ENCODE assay signal across 8 cellular contexts in genomic region chr16:2147981-2148671, GRCh38. TPM values are rescaled to one million over a fixed set of nuclear protein-coding genes. Genes with fewer than 3 reads are reported as not detected.
DNase-seq lines count a peak whose midpoint lies in the region; ATAC-seq and TF ChIP-seq lines count a peak whose summit lies in the region.

A gene with protein sequence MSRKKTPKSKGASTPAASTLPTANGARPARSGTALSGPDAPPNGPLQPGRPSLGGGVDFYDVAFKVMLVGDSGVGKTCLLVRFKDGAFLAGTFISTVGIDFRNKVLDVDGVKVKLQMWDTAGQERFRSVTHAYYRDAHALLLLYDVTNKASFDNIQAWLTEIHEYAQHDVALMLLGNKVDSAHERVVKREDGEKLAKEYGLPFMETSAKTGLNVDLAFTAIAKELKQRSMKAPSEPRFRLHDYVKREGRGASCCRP (plus strand): TSS chr16:2148625. CDS start chr16:2148784, 159 bp downstream.

- peaks cover 20% of the 10 kb centered on the region for H3K36me3 Mint-ChIP-seq in activated B cell treated with CpG ODN at 0.5 μM for 24 hours (ENCODE audit: low read depth)
- H3K36me3 Mint-ChIP-seq in dendritic cell treated with granulocyte-macrophage colony-stimulating factor and Interleukin-4, amounts not matched to agents 40 ng/mL and 50 ng/mL, for 4 days (ENCODE audit: low read depth) = peaks cover 33% of the 10 kb centered on the region

- H3K27me3 Mint-ChIP-seq in activated B cell treated with CpG ODN at 0.5 μM for 24 hours = no peaks in the 10 kb centered on the region
- peaks cover 46% of the 10 kb centered on the region for H3K27me3 Mint-ChIP-seq in dendritic cell treated with granulocyte-macrophage colony-stimulating factor and Interleukin-4, amounts not matched to agents 40 ng/mL and 50 ng/mL, for 4 days

- no peaks in the 10 kb centered on the region for H3K9me3 Mint-ChIP-seq in activated B cell treated with CpG ODN at 0.5 μM for 24 hours
- no peaks in the 10 kb centered on the region for H3K9me3 Mint-ChIP-seq in dendritic cell treated with granulocyte-macrophage colony-stimulating factor and Interleukin-4, amounts not matched to agents 40 ng/mL and 50 ng/mL, for 4 days

- intact Hi-C loops in activated B cell treated with CpG ODN at 0.5 μM for 24 hours (cut with micrococcal nuclease) = no loop called here
- intact Hi-C loops in dendritic cell treated with granulocyte-macrophage colony-stimulating factor and Interleukin-4, amounts not matched to agents 40 ng/mL and 50 ng/mL, for 4 days (cut with micrococcal nuclease) = no loop called here

- ATAC-seq in GM19463 (IDR thresholded peaks at IDR 0.05; ENCODE audit: unreplicated experiment) = peak; percentile 43
- peak; percentile 79 for ATAC-seq in activated B cell treated with CpG ODN at 0.5 μM for 24 hours (ENCODE audit: low read depth)
- no peak for ATAC-seq in HG03159 (IDR thresholded peaks at IDR 0.05; ENCODE audit: unreplicated experiment)

- CTCF ChIA-PET in activated B cell treated with CpG ODN at 0.5 μM for 24 hours (lab: Charles Lee) = no interaction called here

- peak within 1 kb of the TSS; percentile 84 for H3K27ac ChIP-seq in layer of hippocampus (ENCODE audit: low read depth, low read length)

- POLR2A ChIA-PET in activated B cell treated with CpG ODN at 0.5 μM for 24 hours (lab: Charles Lee) = interaction anchor here (0.7 to 5.2 kb wide), 6 partner anchors 7 to 183 kb away, joined by 3 to 46 read pairs (median 6); partner anchors contain the start of genes RPS2, TBL3 and TRAF7

- no peak within 1 kb of the TSS for H3K27ac Mint-ChIP-seq in activated B cell treated with CpG ODN at 0.5 μM for 24 hours
- H3K27ac Mint-ChIP-seq in dendritic cell treated with granulocyte-macrophage colony-stimulating factor and Interleukin-4, amounts not matched to agents 40 ng/mL and 50 ng/mL, for 4 days = no peak within 1 kb of the TSS

- TF ChIP-seq CTCF in activated B cell treated with CpG ODN at 0.5 μM for 24 hours (IDR thresholded peaks at IDR 0.05) = no peak

- H3K4me3 Mint-ChIP-seq in activated B cell treated with CpG ODN at 0.5 μM for 24 hours = peak within 1 kb of the TSS; percentile 41
- peak within 1 kb of the TSS; percentile 57 for H3K4me3 Mint-ChIP-seq in dendritic cell treated with granulocyte-macrophage colony-stimulating factor and Interleukin-4, amounts not matched to agents 40 ng/mL and 50 ng/mL, for 4 days

- no peaks in the 10 kb centered on the region for H3K27me3 ChIP-seq in layer of hippocampus (ENCODE audit: control insufficient read depth, insufficient read depth, low read length)

- DNase-seq in A172 (ENCODE audit: low spot score) (peak; percentile 75), NCI-H2107 treated with DMSO at 0.1 percent for 48 hours (lab: John Stamatoyannopoulos, UW; ENCODE audit: unreplicated experiment) (peak; percentile 77), activated B cell treated with CpG ODN at 0.5 μM for 24 hours (peak; percentile 66)
- DNase-seq in stimulated activated CD4-positive, alpha-beta T cell treated with anti-CD3 and anti-CD28 coated beads, Interleukin-4, amount 100 ng/mL, for 4 hours = peak; percentile 47 to 56

- H3K4me1 Mint-ChIP-seq in activated B cell treated with CpG ODN at 0.5 μM for 24 hours = peaks cover 30% of the 10 kb centered on the region
- peaks cover 41% of the 10 kb centered on the region for H3K4me1 Mint-ChIP-seq in dendritic cell treated with granulocyte-macrophage colony-stimulating factor and Interleukin-4, amounts not matched to agents 40 ng/mL and 50 ng/mL, for 4 days (ENCODE audit: low read depth)

RNA-seq across cellular contexts. Expression of the gene that starts here (rescaled TPM):
- total RNA-seq in A172 (2014; rRNA removed; shearing (Covaris generic)) = not detected in 2 replicates
- 0.61 TPM in 1 of 2 replicates, not detected in the other for total RNA-seq in activated B cell treated with CpG ODN at 0.5 μM for 24 hours

Comparison
In these comparisons a context has a peak if more than half of its experiments do, and no peak if none do; other contexts are left out.
1. Peak in DNase-seq in A172; RNA of the gene not detected or under 1 TPM.
2. Peak in DNase-seq and ATAC-seq in activated B cell treated with CpG ODN at 0.5 μM for 24 hours; RNA of the gene not detected or under 1 TPM.